16 cellular contexts compared by ENCODE assay signal in genomic region chr5:154780128-154780527, GRCh38. TPM values are rescaled to one million over a fixed set of nuclear protein-coding genes. Genes with fewer than 3 reads are reported as not detected.
DNase-seq lines count a peak whose midpoint lies in the region; ATAC-seq, FAIRE-seq and TF ChIP-seq lines count a peak whose summit lies in the region.
"Had no signal": no experiment of that assay in that cellular context is flagged by ENCODE, and none has a peak within 500 bp of the region (broad histone marks: within the 10 kb centered on the region; RNA-seq: fewer than 3 reads in every experiment).

No MANE protein-coding gene starts in this region.

- TF ChIP-seq CTCF in HepG2 (CRISPR knock-in tag; IDR thresholded peaks at IDR 0.05): no peak
- TF ChIP-seq CTCF in right lobe of liver (IDR thresholded peaks at IDR 0.05): no peak
- no peak for TF ChIP-seq CTCF in A673 (conservative IDR thresholded peaks at IDR 0.05; ENCODE audit: low read depth, low read length)

- no peak for DNase-seq in HepG2 (ENCODE audit: low spot score)
- no peak for DNase-seq in right lobe of liver
- no peak for DNase-seq in activated effector memory CD4-positive, alpha-beta T cell treated with Interleukin-2 at 50 U/mL for 16 hours
- no peak for DNase-seq in A673 (ENCODE audit: low spot score)
- DNase-seq in activated CD4-positive, CD25-positive, alpha-beta regulatory T cell treated with anti-CD3 and anti-CD28 coated beads, Interleukin-2, amount 50 U/mL, for 72 hours: no peak
- DNase-seq: activated CD8-positive, alpha-beta memory T cell treated with anti-CD3 and anti-CD28 coated beads, Interleukin-2, amount 50 U/mL, for 4 hours; anterior cingulate cortex; KBM-7; midbrain; NCI-H1694 treated with DMSO at 0.1 percent for 48 hours; NCI-H774; posterior cingulate gyrus; SHP77 treated with DMSO at 0.1 percent for 48 hours had no signal

- H3K9me3 ChIP-seq in HepG2 (ENCODE audit: low read length): no peaks in the 10 kb centered on the region
- H3K9me3 ChIP-seq in right lobe of liver: no peaks in the 10 kb centered on the region
- no peaks in the 10 kb centered on the region for H3K9me3 ChIP-seq in subcutaneous abdominal adipose tissue (ENCODE audit: control insufficient read depth in 5 of 5, low read length in 5 of 5)
- no peaks in the 10 kb centered on the region for H3K9me3 ChIP-seq in A673 (ENCODE audit: low read depth, low read length, poor library complexity, severe bottlenecking)

- POLR2A ChIA-PET in HepG2 (lab: Yijun Ruan, JAX): no interaction called here
- POLR2A ChIA-PET in A673 (lab: Charles Lee; ENCODE audit: low non-redundant PET): no interaction called here

- H3K79me2 ChIP-seq in HepG2 (ENCODE audit: insufficient read depth, low read length): peaks cover 98% of the 10 kb centered on the region

- CTCF ChIA-PET in HepG2 (lab: Yijun Ruan, JAX; ENCODE audit: low intra/inter-chr PET ratio, low total read pairs): no interaction called here
- CTCF ChIA-PET in A673 (lab: Charles Lee): interaction anchor here (0.6 kb wide), 1 partner anchor 103 kb away, joined by 3 read pairs; no protein-coding TSS in a partner anchor

- in situ Hi-C loops in HepG2 (cut with HindIII; ENCODE audit: extremely low pct_ligation_motif_present, low pct_unique_long_range_greater_than_20kb): no loop called here

- H4K20me1 ChIP-seq in HepG2 (ENCODE audit: insufficient read depth, low read length): peaks cover 81% of the 10 kb centered on the region

- H3K4me3 Mint-ChIP-seq in dendritic cell treated with granulocyte-macrophage colony-stimulating factor and Interleukin-4, amounts not matched to agents 40 ng/mL and 50 ng/mL, for 4 days: no peak overlapping the region

- H3K27ac ChIP-seq in HepG2 (ENCODE audit: extremely low read length, insufficient read depth, low read length) (peak overlapping the region; percentile 24), right lobe of liver (no peak overlapping the region), subcutaneous abdominal adipose tissue (ENCODE audit: low read depth, low read length) (peak overlapping the region; percentile 31), A673 (ENCODE audit: low read depth, low read length, poor library complexity, severe bottlenecking) (no peak overlapping the region)

- no peak for FAIRE-seq in HepG2 (lab: Jason Lieb, UNC)

- peak overlapping the region; percentile 73 for H3K27ac Mint-ChIP-seq in dendritic cell treated with granulocyte-macrophage colony-stimulating factor and Interleukin-4, amounts not matched to agents 40 ng/mL and 50 ng/mL, for 4 days

- no peak for TF ChIP-seq POLR2A in HepG2 (IDR thresholded peaks at IDR 0.05; ENCODE audit: insufficient read depth in 1 of 2, low read depth in 2 of 2, low read length in 2 of 2)
- no peak for TF ChIP-seq POLR2A in right lobe of liver (IDR thresholded peaks at IDR 0.05)

- H3K27me3 Mint-ChIP-seq in dendritic cell treated with granulocyte-macrophage colony-stimulating factor and Interleukin-4, amounts not matched to agents 40 ng/mL and 50 ng/mL, for 4 days: no peaks in the 10 kb centered on the region

- H3K4me2 ChIP-seq in HepG2 (ENCODE audit: low read depth, low read length): no peak overlapping the region

- H3K9ac ChIP-seq in HepG2 (ENCODE audit: insufficient read depth, low read depth, low read length) (no peak overlapping the region), subcutaneous abdominal adipose tissue (ENCODE audit: low read length in 5 of 5) (peak overlapping the region in 2 of 5 donors; percentile 20 to 26)

- no peaks in the 10 kb centered on the region for H3K9me3 Mint-ChIP-seq in dendritic cell treated with granulocyte-macrophage colony-stimulating factor and Interleukin-4, amounts not matched to agents 40 ng/mL and 50 ng/mL, for 4 days

- H3K27me3 ChIP-seq in HepG2 (ENCODE audit: control insufficient read depth in 1 of 2, insufficient read depth in 2 of 2, low read length in 2 of 2) (no peaks in the 10 kb centered on the region), right lobe of liver (no peaks in the 10 kb centered on the region), subcutaneous abdominal adipose tissue (ENCODE audit: control insufficient read depth in 5 of 5, insufficient read depth in 4 of 5, low read length in 5 of 5) (no peaks in the 10 kb centered on the region), A673 (replicated peaks; ENCODE audit: insufficient read depth, low read depth, low read length, poor library complexity) (no peaks in the 10 kb centered on the region)

- TF ChIP-seq EP300 in HepG2 (IDR thresholded peaks at IDR 0.05; ENCODE audit: low read depth in 2 of 2, low read length in 2 of 2): no peak
- TF ChIP-seq EP300 in HepG2 (CRISPR knock-in tag; IDR thresholded peaks at IDR 0.05; ENCODE audit: borderline replicate concordance): no peak

- H3K36me3 ChIP-seq in HepG2 (replicated peaks in 1 of 2; ENCODE audit: control insufficient read depth in 1 of 2, insufficient read depth in 2 of 2, low read length in 2 of 2) (peaks cover 0 to 5% of the 10 kb centered on the region in 2 experiments; a peak in 3 of 5 replicates), right lobe of liver (no peaks in the 10 kb centered on the region), subcutaneous abdominal adipose tissue (ENCODE audit: control insufficient read depth in 5 of 5, insufficient read depth in 5 of 5, low read length in 5 of 5) (no peaks in the 10 kb centered on the region), A673 (ENCODE audit: insufficient read depth, low read length, poor library complexity, severe bottlenecking) (no peaks in the 10 kb centered on the region)

- peaks cover 1% of the 10 kb centered on the region for H3K36me3 Mint-ChIP-seq in dendritic cell treated with granulocyte-macrophage colony-stimulating factor and Interleukin-4, amounts not matched to agents 40 ng/mL and 50 ng/mL, for 4 days (ENCODE audit: low read depth)

- 100% methylated on average over 1 of the region's 1 CpG for WGBS in HepG2 (ENCODE audit: low lambda C conversion rate)
- 43% methylated on average over 1 of the region's 1 CpG for WGBS in right lobe of liver (ENCODE audit: insufficient coverage, low coverage, low lambda C conversion rate, missing lambda C conversion rate)

- BruUV-seq in HepG2 (replicated peaks; lab: Mats Ljungman, UMichigan): no TSS peak
- no TSS peak for BruUV-seq in A673 (replicated peaks; lab: Mats Ljungman, UMichigan)

- ATAC-seq in HepG2 (no peak), right lobe of liver (no peak), HG03175 (IDR thresholded peaks at IDR 0.05; ENCODE audit: unreplicated experiment) (peak; percentile 52)

- H3K4me3 ChIP-seq in HepG2 (replicated peaks in 1 of 3; ENCODE audit: insufficient read depth in 1 of 3, low read depth in 2 of 3, low read length in 3 of 3): no peak overlapping the region
- H3K4me3 ChIP-seq in right lobe of liver: no peak overlapping the region
- no peak overlapping the region for H3K4me3 ChIP-seq in subcutaneous abdominal adipose tissue (ENCODE audit: low read depth in 1 of 5, low read length in 5 of 5)
- H3K4me3 ChIP-seq in A673 (ENCODE audit: low read depth, low read length, poor library complexity, severe bottlenecking): no peak overlapping the region

- intact Hi-C loops in HepG2 (cut with micrococcal nuclease; ENCODE audit: unreplicated experiment) (no loop called here), right lobe of liver (cut with DNase I) (no loop called here), A673 (cut with micrococcal nuclease; ENCODE audit: unreplicated experiment) (no loop called here)
- intact Hi-C loops in dendritic cell treated with granulocyte-macrophage colony-stimulating factor and Interleukin-4, amounts not matched to agents 40 ng/mL and 50 ng/mL, for 4 days (cut with micrococcal nuclease): no loop called here

- H3K4me1 Mint-ChIP-seq in dendritic cell treated with granulocyte-macrophage colony-stimulating factor and Interleukin-4, amounts not matched to agents 40 ng/mL and 50 ng/mL, for 4 days (ENCODE audit: low read depth): peaks cover 71% of the 10 kb centered on the region

- no peak overlapping the region for H2AFZ ChIP-seq in HepG2 (ENCODE audit: low read length)

- TF ChIP-seq RAD21 in HepG2 (CRISPR knock-in tag; IDR thresholded peaks at IDR 0.05): no peak

- H3K4me1 ChIP-seq in HepG2 (ENCODE audit: insufficient read depth, low read length) (peaks cover 97% of the 10 kb centered on the region), right lobe of liver (peaks cover 0 to 54% (median 16%) of the 10 kb centered on the region in 4 donors), subcutaneous abdominal adipose tissue (ENCODE audit: control insufficient read depth in 5 of 5, insufficient read depth in 5 of 5, low read length in 5 of 5) (peaks cover 9 to 73% (median 68%) of the 10 kb centered on the region in 5 donors), A673 (ENCODE audit: insufficient read depth, low read length, poor library complexity, severe bottlenecking) (peaks cover 6% of the 10 kb centered on the region)

TF ChIP-seq in HepG2, 621 proteins besides CTCF, POLR2A, EP300 and RAD21:
- TF ChIP-seq ZNF225 (CRISPR knock-in tag; IDR thresholded peaks at IDR 0.05) (no peak), RBM22 (optimal IDR thresholded peaks at IDR 0.05; ENCODE audit: low read length) (peak; percentile 89)
TF ChIP-seq in HepG2: peak in this region for 1.

RNA-seq across cellular contexts. Expression of gene LARP1, which starts 25.0 kb away (rescaled TPM):
- total RNA-seq in HepG2 (2016; rRNA removed; fragmentation: Illumina TruSeq; extraction: Trizol): 61.4 and 68.5 TPM in 2 replicates
- total RNA-seq in HepG2 (2016; cell fraction: cytosol; rRNA removed; fragmentation: Illumina TruSeq; extraction: Trizol; ENCODE audit: low read depth): 8.7 and 8.9 TPM in 2 replicates
- total RNA-seq in HepG2 (2016; cell fraction: insoluble cytoplasmic fraction; rRNA removed; fragmentation: Illumina TruSeq; extraction: Trizol): 57.6 and 62.0 TPM in 2 replicates
- 36.8 and 41.2 TPM in 2 replicates for total RNA-seq in HepG2 (2016; cell fraction: membrane; rRNA removed; fragmentation: Illumina TruSeq; extraction: Trizol)
- total RNA-seq in HepG2 (2016; cell fraction: nucleus; rRNA removed; fragmentation: Illumina TruSeq; extraction: Trizol): 72.6 and 80.1 TPM in 2 replicates
- polyA plus RNA-seq in HepG2 (2011; rRNA removed): 45.2 and 52.0 TPM in 2 replicates
- polyA plus RNA-seq in HepG2 (2011; cell fraction: cytosol; rRNA removed): 29.4 and 31.7 TPM in 2 replicates
- polyA plus RNA-seq in HepG2 (2011; cell fraction: nucleus; rRNA removed): 74.2 and 76.9 TPM in 2 replicates
- polyA plus RNA-seq in HepG2 (2012): 59.4 and 62.0 TPM in 2 replicates
- 4.0 and 4.5 TPM in 2 replicates for polyA plus RNA-seq in HepG2 (2016; cell fraction: cytosol; fragmentation: Illumina TruSeq; extraction: Trizol; ENCODE audit: low read depth)
- polyA plus RNA-seq in HepG2 (2016; cell fraction: insoluble cytoplasmic fraction; fragmentation: Illumina TruSeq; extraction: Trizol; ENCODE audit: low read depth): 69.6 and 92.6 TPM in 2 replicates
- polyA plus RNA-seq in HepG2 (2016; cell fraction: membrane; fragmentation: Illumina TruSeq; extraction: Trizol; ENCODE audit: low read depth): 15.3 and 19.6 TPM in 2 replicates
- 143 and 158 TPM in 2 replicates for polyA plus RNA-seq in HepG2 (2016; cell fraction: nucleus; fragmentation: Illumina TruSeq; extraction: Trizol; ENCODE audit: insufficient read depth, low read depth)
- 72.7 and 144 TPM in 2 replicates for polyA minus RNA-seq in HepG2 (2011; rRNA and poly(A)+ RNA removed; ENCODE audit: low replicate concordance)
- 40.8 and 53.5 TPM in 2 replicates for polyA minus RNA-seq in HepG2 (2011; cell fraction: cytosol; rRNA and poly(A)+ RNA removed)
- polyA minus RNA-seq in HepG2 (2011; cell fraction: nucleus; rRNA and poly(A)+ RNA removed): 66.0 and 100 TPM in 2 replicates
- total RNA-seq in right lobe of liver: 10 to 100 TPM; 58.2 to 85.7 (median 73.0) TPM
- total RNA-seq in A673 (2021): 257 and 269 TPM in 2 replicates

Comparison
In these comparisons a context has a peak if more than half of its experiments do, and no peak if none do; other contexts are left out.
1. H3K27ac ChIP-seq: peak in HepG2 (single experiment) and subcutaneous abdominal adipose tissue (single experiment); none in right lobe of liver (0 of 3) and A673 (single experiment).